ENCODE assay signal across 24 cellular contexts in the genomic region with DNA sequence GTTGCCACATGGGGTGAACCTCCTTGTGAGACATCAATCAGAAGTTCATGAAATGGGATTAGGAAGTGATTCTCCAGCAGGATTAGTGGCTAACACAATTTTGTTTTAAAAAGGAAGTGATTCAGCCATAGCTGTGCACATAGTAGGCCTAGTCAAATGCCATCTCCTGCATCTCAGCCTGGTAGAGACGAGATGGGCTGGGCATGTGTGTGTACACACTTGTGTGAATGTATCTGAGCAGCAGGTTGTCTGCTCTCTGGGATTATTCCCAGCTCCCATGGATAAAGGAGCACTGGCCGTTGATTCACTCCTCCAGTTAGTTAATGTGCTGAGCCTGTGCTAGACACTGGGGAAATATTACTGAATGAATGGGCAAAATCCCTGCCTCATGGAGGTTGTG. TPM values are rescaled to one million over a fixed set of nuclear protein-coding genes. Genes with fewer than 3 reads are reported as not detected.
DNase-seq lines count a peak whose midpoint lies in the region; ATAC-seq and TF ChIP-seq lines count a peak whose summit lies in the region.
"Had no signal": no experiment of that assay in that cellular context is flagged by ENCODE, and none has a peak within 500 bp of the region (broad histone marks: within the 10 kb centered on the region; RNA-seq: fewer than 3 reads in every experiment).

No MANE protein-coding gene starts in this region.

- no peak overlapping the region for H3K4me3 Mint-ChIP-seq in GM23338
- peak overlapping the region; percentile 55 for H3K4me3 Mint-ChIP-seq in activated T-helper 17 cell treated with anti-CD3 and anti-CD28 coated beads, Interleukin-2, amount 50 U/mL, for 72 hours
- peak overlapping the region; percentile 19 for H3K4me3 Mint-ChIP-seq in mesothelial cell of epicardium
- peak overlapping the region; percentile 46 for H3K4me3 Mint-ChIP-seq in neural crest cell
- H3K4me3 Mint-ChIP-seq: HFFc6 had no signal

- H3K27me3 Mint-ChIP-seq in GM23338 (ENCODE audit: insufficient read depth, low read depth, poor library complexity) (peaks cover 72% of the 10 kb centered on the region), mesothelial cell of epicardium (ENCODE audit: low read depth) (peaks cover 87% of the 10 kb centered on the region), neural crest cell (ENCODE audit: low read depth) (peaks cover 87% of the 10 kb centered on the region)
- peaks cover 32% of the 10 kb centered on the region for H3K27me3 Mint-ChIP-seq in activated T-helper 17 cell treated with anti-CD3 and anti-CD28 coated beads, Interleukin-2, amount 50 U/mL, for 72 hours

- TF ChIP-seq CTCF in GM23338 (conservative IDR thresholded peaks at IDR 0.05; ENCODE audit: low read depth in 2 of 2) = no peak
- no peak for TF ChIP-seq CTCF in mesothelial cell of epicardium (IDR thresholded peaks at IDR 0.05; ENCODE audit: unreplicated experiment)
- TF ChIP-seq CTCF in neural crest cell (conservative IDR thresholded peaks at IDR 0.05) = no peak

- H3K27ac Mint-ChIP-seq in GM23338 (no peak overlapping the region), mesothelial cell of epicardium (no peak overlapping the region), neural crest cell (ENCODE audit: unreplicated experiment) (no peak overlapping the region)
- no peak overlapping the region for H3K27ac Mint-ChIP-seq in activated T-helper 17 cell treated with anti-CD3 and anti-CD28 coated beads, Interleukin-2, amount 50 U/mL, for 72 hours
- H3K27ac Mint-ChIP-seq: HFFc6 had no signal

- no peak overlapping the region for H3K4me3 ChIP-seq in GM23338
- H3K4me3 ChIP-seq: A549 had no signal

- no peak for DNase-seq in GM23338 (ENCODE audit: low spot score)
- DNase-seq in mesothelial cell of epicardium (ENCODE audit: low spot score in 2 of 2, unreplicated experiment in 2 of 2) = no peak
- DNase-seq in neural crest cell (ENCODE audit: low read depth, low spot score) = no peak
- DNase-seq in middle frontal gyrus (ENCODE audit: extremely low spot score, low spot score) = no peak
- no peak for DNase-seq in erythroblast (lab: John Stamatoyannopoulos, UW)
- DNase-seq in activated CD4-positive, alpha-beta T cell treated with anti-CD3 and anti-CD28 coated beads, Interleukin-2, amount 50 U/mL, for 1 hour = no peak
- no peak for DNase-seq in NCI-H345 treated with DMSO at 0.1 percent for 48 hours (lab: John Stamatoyannopoulos, UW; ENCODE audit: unreplicated experiment)
- DNase-seq: BE2C, EL, GF-D8, H9, HFFc6, NCI-H1105 treated with DMSO at 0.1 percent for 48 hours, NCI-H2029 treated with DMSO at 0.1 percent for 48 hours, NCI-H2171, NCI-H345, NCI-H524 treated with DMSO at 0.1 percent for 48 hours, NCI-H82 had no signal

- H3K36me3 Mint-ChIP-seq in GM23338 (ENCODE audit: low read depth) (peaks cover 6% of the 10 kb centered on the region; the same call in 1 of the 3 replicates), mesothelial cell of epicardium (no peaks in the 10 kb centered on the region), neural crest cell (ENCODE audit: low read depth) (no peaks in the 10 kb centered on the region)
- peaks cover 10% of the 10 kb centered on the region for H3K36me3 Mint-ChIP-seq in activated T-helper 17 cell treated with anti-CD3 and anti-CD28 coated beads, Interleukin-2, amount 50 U/mL, for 72 hours (ENCODE audit: low read depth)

- no peaks in the 10 kb centered on the region for H3F3A ChIP-seq in GM23338 (replicated peaks; ENCODE audit: low read depth)

- H3K4me1 Mint-ChIP-seq in GM23338 = peaks cover 11% of the 10 kb centered on the region
- peaks cover 7% of the 10 kb centered on the region for H3K4me1 Mint-ChIP-seq in activated T-helper 17 cell treated with anti-CD3 and anti-CD28 coated beads, Interleukin-2, amount 50 U/mL, for 72 hours
- peaks cover 6% of the 10 kb centered on the region for H3K4me1 Mint-ChIP-seq in mesothelial cell of epicardium
- no peaks in the 10 kb centered on the region for H3K4me1 Mint-ChIP-seq in neural crest cell

- no peak overlapping the region for H3K27ac ChIP-seq in GM23338 (ENCODE audit: low read depth)
- H3K27ac ChIP-seq: A549, HL-60, KMS-11 had no signal

- H3K27me3 ChIP-seq in GM23338 (ENCODE audit: insufficient read depth) = peaks cover 99% of the 10 kb centered on the region

- no peaks in the 10 kb centered on the region for H3K9me2 ChIP-seq in GM23338 (ENCODE audit: insufficient read depth)

- no peaks in the 10 kb centered on the region for H3K36me3 ChIP-seq in GM23338 (ENCODE audit: insufficient read depth)
- H3K36me3 ChIP-seq: BE2C had no signal

- no peak overlapping the region for H3K4me2 ChIP-seq in GM23338
- H3K4me2 ChIP-seq: A549, KMS-11 had no signal

- H4K20me1 ChIP-seq in GM23338 (replicated peaks; ENCODE audit: insufficient read depth) = no peaks in the 10 kb centered on the region

- H3K4me1 ChIP-seq in GM23338 (ENCODE audit: insufficient read depth) = no peaks in the 10 kb centered on the region; the same call in 1 of the 2 replicates
- H3K4me1 ChIP-seq: A549, BE2C had no signal

- ATAC-seq in GM23338 = no peak
- ATAC-seq in activated T-helper 17 cell treated with anti-CD3 and anti-CD28 coated beads, Interleukin-2, amount 50 U/mL, for 72 hours (replicated peaks) = no peak
- ATAC-seq: A549, Panc1 had no signal

- H3K9me3 Mint-ChIP-seq in GM23338 (no peaks in the 10 kb centered on the region; the same call in 1 of the 3 replicates), mesothelial cell of epicardium (no peaks in the 10 kb centered on the region), neural crest cell (no peaks in the 10 kb centered on the region)
- H3K9me3 Mint-ChIP-seq in activated T-helper 17 cell treated with anti-CD3 and anti-CD28 coated beads, Interleukin-2, amount 50 U/mL, for 72 hours = no peaks in the 10 kb centered on the region
- H3K9me3 Mint-ChIP-seq: HFFc6 had no signal

- no peak for TF ChIP-seq POLR2A in erythroblast (IDR thresholded peaks at IDR 0.05; ENCODE audit: low read length)

- H2AFZ ChIP-seq in GM23338 = no peak overlapping the region

- H3K79me2 ChIP-seq in GM23338 (replicated peaks; ENCODE audit: insufficient read depth) = no peaks in the 10 kb centered on the region

TF ChIP-seq in GM23338, 12 proteins besides CTCF, POLR2A, EP300 and RAD21:
- peak; percentile 7 for TF ChIP-seq EZH2 (IDR thresholded peaks at IDR 0.05; ENCODE audit: low read depth, unreplicated experiment)
- TF ChIP-seq, protein P1, sequence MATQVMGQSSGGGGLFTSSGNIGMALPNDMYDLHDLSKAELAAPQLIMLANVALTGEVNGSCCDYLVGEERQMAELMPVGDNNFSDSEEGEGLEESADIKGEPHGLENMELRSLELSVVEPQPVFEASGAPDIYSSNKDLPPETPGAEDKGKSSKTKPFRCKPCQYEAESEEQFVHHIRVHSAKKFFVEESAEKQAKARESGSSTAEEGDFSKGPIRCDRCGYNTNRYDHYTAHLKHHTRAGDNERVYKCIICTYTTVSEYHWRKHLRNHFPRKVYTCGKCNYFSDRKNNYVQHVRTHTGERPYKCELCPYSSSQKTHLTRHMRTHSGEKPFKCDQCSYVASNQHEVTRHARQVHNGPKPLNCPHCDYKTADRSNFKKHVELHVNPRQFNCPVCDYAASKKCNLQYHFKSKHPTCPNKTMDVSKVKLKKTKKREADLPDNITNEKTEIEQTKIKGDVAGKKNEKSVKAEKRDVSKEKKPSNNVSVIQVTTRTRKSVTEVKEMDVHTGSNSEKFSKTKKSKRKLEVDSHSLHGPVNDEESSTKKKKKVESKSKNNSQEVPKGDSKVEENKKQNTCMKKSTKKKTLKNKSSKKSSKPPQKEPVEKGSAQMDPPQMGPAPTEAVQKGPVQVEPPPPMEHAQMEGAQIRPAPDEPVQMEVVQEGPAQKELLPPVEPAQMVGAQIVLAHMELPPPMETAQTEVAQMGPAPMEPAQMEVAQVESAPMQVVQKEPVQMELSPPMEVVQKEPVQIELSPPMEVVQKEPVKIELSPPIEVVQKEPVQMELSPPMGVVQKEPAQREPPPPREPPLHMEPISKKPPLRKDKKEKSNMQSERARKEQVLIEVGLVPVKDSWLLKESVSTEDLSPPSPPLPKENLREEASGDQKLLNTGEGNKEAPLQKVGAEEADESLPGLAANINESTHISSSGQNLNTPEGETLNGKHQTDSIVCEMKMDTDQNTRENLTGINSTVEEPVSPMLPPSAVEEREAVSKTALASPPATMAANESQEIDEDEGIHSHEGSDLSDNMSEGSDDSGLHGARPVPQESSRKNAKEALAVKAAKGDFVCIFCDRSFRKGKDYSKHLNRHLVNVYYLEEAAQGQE (IDR thresholded peaks at IDR 0.05; ENCODE audit: unreplicated experiment) = no peak

RNA-seq across cellular contexts. Expression of a gene that starts 2.0 kb away (rescaled TPM):
- not detected in 2 replicates for total RNA-seq in GM23338 (2014; rRNA removed; shearing (Covaris generic))
- polyA plus RNA-seq in GM23338 (2016; fragmentation: Nextera tagmentation; extraction: Ambion mirVana) = 0.17 TPM in 1 of 2 replicates, not detected in the other
- total RNA-seq in activated T-helper 17 cell treated with anti-CD3 and anti-CD28 coated beads, Interleukin-2, amount 50 U/mL, for 72 hours = not detected
- total RNA-seq in mesothelial cell of epicardium (not detected in 3 replicates), neural crest cell (0.35 TPM in 1 of 2 replicates, not detected in the other)
- total RNA-seq: HFFc6, HT1080 had no signal

RNA-seq across cellular contexts. Expression of a gene that starts 19.7 kb away (rescaled TPM):
- 0.28 TPM in 1 of 2 replicates, not detected in the other for total RNA-seq in GM23338 (2014; rRNA removed; shearing (Covaris generic))
- not detected in 2 replicates for polyA plus RNA-seq in GM23338 (2016; fragmentation: Nextera tagmentation; extraction: Ambion mirVana)
- under 1 TPM; 0.19 to 0.29 TPM for total RNA-seq in activated T-helper 17 cell treated with anti-CD3 and anti-CD28 coated beads, Interleukin-2, amount 50 U/mL, for 72 hours
- total RNA-seq in mesothelial cell of epicardium = 0.60 to 0.98 TPM (median 0.77 TPM) in 3 replicates
- 17.3 and 19.4 TPM in 2 replicates for total RNA-seq in neural crest cell
- total RNA-seq: H9 had no signal
